Comparison of ENCODE assay signal across 1 cellular context in the genomic region with DNA sequence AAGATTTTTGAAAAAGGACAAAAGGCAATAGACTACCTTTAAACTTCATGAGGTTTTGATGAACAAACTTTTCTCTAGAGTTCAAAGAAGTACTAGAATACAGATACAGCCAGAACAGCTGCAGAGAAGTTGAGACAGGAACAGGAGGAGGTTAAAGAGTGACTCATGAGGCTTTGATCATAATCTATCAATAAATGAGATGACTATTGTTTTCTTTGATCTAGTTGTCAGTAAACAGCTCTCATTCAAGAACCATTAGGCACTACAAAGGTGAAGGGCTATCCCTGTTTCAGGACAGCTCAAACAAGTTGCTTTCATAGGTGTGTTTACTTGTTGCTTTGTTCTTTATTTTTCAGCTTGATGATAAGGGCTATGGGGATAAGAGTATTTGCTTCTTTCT.
TF ChIP-seq lines count a peak whose summit lies in the region.

No MANE protein-coding gene starts in this region.

TF ChIP-seq in HepG2, 621 proteins besides CTCF, POLR2A, EP300 and RAD21 (continued from another document and continues in another):
- TF ChIP-seq NFKB2 (CRISPR knock-in tag; IDR thresholded peaks at IDR 0.05; ENCODE audit: borderline replicate concordance) (no peak), BRCA1 (CRISPR knock-in tag; IDR thresholded peaks at IDR 0.05) (no peak), ZFP36L2 (CRISPR knock-in tag; IDR thresholded peaks at IDR 0.05) (no peak), KAT8 (CRISPR knock-in tag; IDR thresholded peaks at IDR 0.05) (peak; percentile 67), PITX1 (CRISPR knock-in tag; IDR thresholded peaks at IDR 0.05) (peak; percentile 86), NAIF1 (CRISPR knock-in tag; IDR thresholded peaks at IDR 0.05; ENCODE audit: borderline replicate concordance) (no peak), ZNF607 (CRISPR knock-in tag; IDR thresholded peaks at IDR 0.05; ENCODE audit: borderline replicate concordance) (no peak), ZXDC (CRISPR knock-in tag; IDR thresholded peaks at IDR 0.05) (no peak), ZFX (CRISPR knock-in tag; IDR thresholded peaks at IDR 0.05; ENCODE audit: low read depth) (no peak), MXD4 (CRISPR knock-in tag; IDR thresholded peaks at IDR 0.05) (0 out of 2 replicates have a peak, but pooled peaks have one; percentile 56), EED (CRISPR knock-in tag; IDR thresholded peaks at IDR 0.05) (no peak), TBX3 (IDR thresholded peaks at IDR 0.05; ENCODE audit: borderline replicate concordance) (peak; percentile 96), ZNF569 (CRISPR knock-in tag; IDR thresholded peaks at IDR 0.05; ENCODE audit: borderline replicate concordance) (no peak), BCL6 (CRISPR knock-in tag; IDR thresholded peaks at IDR 0.05) (peak; percentile 94), NCOR1 (IDR thresholded peaks at IDR 0.05; ENCODE audit: borderline replicate concordance, low read length) (peak; percentile 71; the same call in 1 of the 2 replicates), ZNF354B (CRISPR knock-in tag; IDR thresholded peaks at IDR 0.05) (no peak), HES4 (CRISPR knock-in tag; IDR thresholded peaks at IDR 0.05; ENCODE audit: borderline replicate concordance) (no peak), ZNF317 (CRISPR knock-in tag; IDR thresholded peaks at IDR 0.05) (no peak), ZFP82 (CRISPR knock-in tag; IDR thresholded peaks at IDR 0.05; ENCODE audit: borderline replicate concordance) (no peak), MTF2 (CRISPR knock-in tag; IDR thresholded peaks at IDR 0.05; ENCODE audit: borderline replicate concordance) (no peak), FOXK1 (CRISPR knock-in tag; IDR thresholded peaks at IDR 0.05; ENCODE audit: borderline replicate concordance, low read depth) (peak; percentile 67; the same call in 1 of the 2 replicates), BRD4 (CRISPR knock-in tag; IDR thresholded peaks at IDR 0.05) (no peak), ZNF546 (CRISPR knock-in tag; conservative IDR thresholded peaks at IDR 0.05) (no peak), ZNF580 (CRISPR knock-in tag; IDR thresholded peaks at IDR 0.05; ENCODE audit: borderline replicate concordance, low read depth) (no peak), TBX2 (CRISPR knock-in tag; IDR thresholded peaks at IDR 0.05; ENCODE audit: borderline replicate concordance) (peak; percentile 91), IRF2 (CRISPR knock-in tag; IDR thresholded peaks at IDR 0.05) (peak; percentile 39; the same call in 1 of the 2 replicates), RBFOX2 (IDR thresholded peaks at IDR 0.05; ENCODE audit: low read depth, low read length) (peak; percentile 30; the same call in 1 of the 2 replicates), ZNF7 (CRISPR knock-in tag; IDR thresholded peaks at IDR 0.05) (no peak), NR3C1 (CRISPR knock-in tag; IDR thresholded peaks at IDR 0.05) (no peak), ZFY (CRISPR knock-in tag; IDR thresholded peaks at IDR 0.05) (no peak), ZNF747 (CRISPR knock-in tag; IDR thresholded peaks at IDR 0.05; ENCODE audit: borderline replicate concordance) (no peak), JDP2 (CRISPR knock-in tag; IDR thresholded peaks at IDR 0.05; ENCODE audit: borderline replicate concordance) (no peak), ZSCAN25 (CRISPR knock-in tag; IDR thresholded peaks at IDR 0.05) (no peak), CEBPG (CRISPR knock-in tag; IDR thresholded peaks at IDR 0.05) (peak; percentile 20; the same call in 1 of the 2 replicates), SIX1 (CRISPR knock-in tag; IDR thresholded peaks at IDR 0.05; ENCODE audit: borderline replicate concordance) (peak; percentile 75; the same call in 1 of the 2 replicates), KDM3A (CRISPR knock-in tag; IDR thresholded peaks at IDR 0.05; ENCODE audit: low read depth) (no peak), BORCS8-MEF2B (CRISPR knock-in tag; IDR thresholded peaks at IDR 0.05) (no peak)
- TF ChIP-seq, protein P1, sequence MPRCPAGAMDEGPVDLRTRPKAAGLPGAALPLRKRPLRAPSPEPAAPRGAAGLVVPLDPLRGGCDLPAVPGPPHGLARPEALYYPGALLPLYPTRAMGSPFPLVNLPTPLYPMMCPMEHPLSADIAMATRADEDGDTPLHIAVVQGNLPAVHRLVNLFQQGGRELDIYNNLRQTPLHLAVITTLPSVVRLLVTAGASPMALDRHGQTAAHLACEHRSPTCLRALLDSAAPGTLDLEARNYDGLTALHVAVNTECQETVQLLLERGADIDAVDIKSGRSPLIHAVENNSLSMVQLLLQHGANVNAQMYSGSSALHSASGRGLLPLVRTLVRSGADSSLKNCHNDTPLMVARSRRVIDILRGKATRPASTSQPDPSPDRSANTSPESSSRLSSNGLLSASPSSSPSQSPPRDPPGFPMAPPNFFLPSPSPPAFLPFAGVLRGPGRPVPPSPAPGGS (CRISPR knock-in tag; IDR thresholded peaks at IDR 0.05): peak; percentile 72; the same call in 1 of the 2 replicates
- TF ChIP-seq, protein P2, sequence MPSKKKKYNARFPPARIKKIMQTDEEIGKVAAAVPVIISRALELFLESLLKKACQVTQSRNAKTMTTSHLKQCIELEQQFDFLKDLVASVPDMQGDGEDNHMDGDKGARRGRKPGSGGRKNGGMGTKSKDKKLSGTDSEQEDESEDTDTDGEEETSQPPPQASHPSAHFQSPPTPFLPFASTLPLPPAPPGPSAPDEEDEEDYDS (CRISPR knock-in tag; IDR thresholded peaks at IDR 0.05): no peak
- TF ChIP-seq, protein P3, sequence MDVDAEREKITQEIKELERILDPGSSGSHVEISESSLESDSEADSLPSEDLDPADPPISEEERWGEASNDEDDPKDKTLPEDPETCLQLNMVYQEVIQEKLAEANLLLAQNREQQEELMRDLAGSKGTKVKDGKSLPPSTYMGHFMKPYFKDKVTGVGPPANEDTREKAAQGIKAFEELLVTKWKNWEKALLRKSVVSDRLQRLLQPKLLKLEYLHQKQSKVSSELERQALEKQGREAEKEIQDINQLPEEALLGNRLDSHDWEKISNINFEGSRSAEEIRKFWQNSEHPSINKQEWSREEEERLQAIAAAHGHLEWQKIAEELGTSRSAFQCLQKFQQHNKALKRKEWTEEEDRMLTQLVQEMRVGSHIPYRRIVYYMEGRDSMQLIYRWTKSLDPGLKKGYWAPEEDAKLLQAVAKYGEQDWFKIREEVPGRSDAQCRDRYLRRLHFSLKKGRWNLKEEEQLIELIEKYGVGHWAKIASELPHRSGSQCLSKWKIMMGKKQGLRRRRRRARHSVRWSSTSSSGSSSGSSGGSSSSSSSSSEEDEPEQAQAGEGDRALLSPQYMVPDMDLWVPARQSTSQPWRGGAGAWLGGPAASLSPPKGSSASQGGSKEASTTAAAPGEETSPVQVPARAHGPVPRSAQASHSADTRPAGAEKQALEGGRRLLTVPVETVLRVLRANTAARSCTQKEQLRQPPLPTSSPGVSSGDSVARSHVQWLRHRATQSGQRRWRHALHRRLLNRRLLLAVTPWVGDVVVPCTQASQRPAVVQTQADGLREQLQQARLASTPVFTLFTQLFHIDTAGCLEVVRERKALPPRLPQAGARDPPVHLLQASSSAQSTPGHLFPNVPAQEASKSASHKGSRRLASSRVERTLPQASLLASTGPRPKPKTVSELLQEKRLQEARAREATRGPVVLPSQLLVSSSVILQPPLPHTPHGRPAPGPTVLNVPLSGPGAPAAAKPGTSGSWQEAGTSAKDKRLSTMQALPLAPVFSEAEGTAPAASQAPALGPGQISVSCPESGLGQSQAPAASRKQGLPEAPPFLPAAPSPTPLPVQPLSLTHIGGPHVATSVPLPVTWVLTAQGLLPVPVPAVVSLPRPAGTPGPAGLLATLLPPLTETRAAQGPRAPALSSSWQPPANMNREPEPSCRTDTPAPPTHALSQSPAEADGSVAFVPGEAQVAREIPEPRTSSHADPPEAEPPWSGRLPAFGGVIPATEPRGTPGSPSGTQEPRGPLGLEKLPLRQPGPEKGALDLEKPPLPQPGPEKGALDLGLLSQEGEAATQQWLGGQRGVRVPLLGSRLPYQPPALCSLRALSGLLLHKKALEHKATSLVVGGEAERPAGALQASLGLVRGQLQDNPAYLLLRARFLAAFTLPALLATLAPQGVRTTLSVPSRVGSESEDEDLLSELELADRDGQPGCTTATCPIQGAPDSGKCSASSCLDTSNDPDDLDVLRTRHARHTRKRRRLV (CRISPR knock-in tag; IDR thresholded peaks at IDR 0.05): no peak
- TF ChIP-seq, protein P4, sequence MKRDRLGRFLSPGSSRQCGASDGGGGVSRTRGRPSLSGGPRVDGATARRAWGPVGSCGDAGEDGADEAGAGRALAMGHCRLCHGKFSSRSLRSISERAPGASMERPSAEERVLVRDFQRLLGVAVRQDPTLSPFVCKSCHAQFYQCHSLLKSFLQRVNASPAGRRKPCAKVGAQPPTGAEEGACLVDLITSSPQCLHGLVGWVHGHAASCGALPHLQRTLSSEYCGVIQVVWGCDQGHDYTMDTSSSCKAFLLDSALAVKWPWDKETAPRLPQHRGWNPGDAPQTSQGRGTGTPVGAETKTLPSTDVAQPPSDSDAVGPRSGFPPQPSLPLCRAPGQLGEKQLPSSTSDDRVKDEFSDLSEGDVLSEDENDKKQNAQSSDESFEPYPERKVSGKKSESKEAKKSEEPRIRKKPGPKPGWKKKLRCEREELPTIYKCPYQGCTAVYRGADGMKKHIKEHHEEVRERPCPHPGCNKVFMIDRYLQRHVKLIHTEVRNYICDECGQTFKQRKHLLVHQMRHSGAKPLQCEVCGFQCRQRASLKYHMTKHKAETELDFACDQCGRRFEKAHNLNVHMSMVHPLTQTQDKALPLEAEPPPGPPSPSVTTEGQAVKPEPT (CRISPR knock-in tag; IDR thresholded peaks at IDR 0.05; ENCODE audit: low read depth): no peak
- TF ChIP-seq, protein P5, sequence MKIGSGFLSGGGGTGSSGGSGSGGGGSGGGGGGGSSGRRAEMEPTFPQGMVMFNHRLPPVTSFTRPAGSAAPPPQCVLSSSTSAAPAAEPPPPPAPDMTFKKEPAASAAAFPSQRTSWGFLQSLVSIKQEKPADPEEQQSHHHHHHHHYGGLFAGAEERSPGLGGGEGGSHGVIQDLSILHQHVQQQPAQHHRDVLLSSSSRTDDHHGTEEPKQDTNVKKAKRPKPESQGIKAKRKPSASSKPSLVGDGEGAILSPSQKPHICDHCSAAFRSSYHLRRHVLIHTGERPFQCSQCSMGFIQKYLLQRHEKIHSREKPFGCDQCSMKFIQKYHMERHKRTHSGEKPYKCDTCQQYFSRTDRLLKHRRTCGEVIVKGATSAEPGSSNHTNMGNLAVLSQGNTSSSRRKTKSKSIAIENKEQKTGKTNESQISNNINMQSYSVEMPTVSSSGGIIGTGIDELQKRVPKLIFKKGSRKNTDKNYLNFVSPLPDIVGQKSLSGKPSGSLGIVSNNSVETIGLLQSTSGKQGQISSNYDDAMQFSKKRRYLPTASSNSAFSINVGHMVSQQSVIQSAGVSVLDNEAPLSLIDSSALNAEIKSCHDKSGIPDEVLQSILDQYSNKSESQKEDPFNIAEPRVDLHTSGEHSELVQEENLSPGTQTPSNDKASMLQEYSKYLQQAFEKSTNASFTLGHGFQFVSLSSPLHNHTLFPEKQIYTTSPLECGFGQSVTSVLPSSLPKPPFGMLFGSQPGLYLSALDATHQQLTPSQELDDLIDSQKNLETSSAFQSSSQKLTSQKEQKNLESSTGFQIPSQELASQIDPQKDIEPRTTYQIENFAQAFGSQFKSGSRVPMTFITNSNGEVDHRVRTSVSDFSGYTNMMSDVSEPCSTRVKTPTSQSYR (CRISPR knock-in tag; IDR thresholded peaks at IDR 0.05; ENCODE audit: borderline replicate concordance): peak; percentile 28; the same call in 1 of the 2 replicates
- TF ChIP-seq, protein P6, sequence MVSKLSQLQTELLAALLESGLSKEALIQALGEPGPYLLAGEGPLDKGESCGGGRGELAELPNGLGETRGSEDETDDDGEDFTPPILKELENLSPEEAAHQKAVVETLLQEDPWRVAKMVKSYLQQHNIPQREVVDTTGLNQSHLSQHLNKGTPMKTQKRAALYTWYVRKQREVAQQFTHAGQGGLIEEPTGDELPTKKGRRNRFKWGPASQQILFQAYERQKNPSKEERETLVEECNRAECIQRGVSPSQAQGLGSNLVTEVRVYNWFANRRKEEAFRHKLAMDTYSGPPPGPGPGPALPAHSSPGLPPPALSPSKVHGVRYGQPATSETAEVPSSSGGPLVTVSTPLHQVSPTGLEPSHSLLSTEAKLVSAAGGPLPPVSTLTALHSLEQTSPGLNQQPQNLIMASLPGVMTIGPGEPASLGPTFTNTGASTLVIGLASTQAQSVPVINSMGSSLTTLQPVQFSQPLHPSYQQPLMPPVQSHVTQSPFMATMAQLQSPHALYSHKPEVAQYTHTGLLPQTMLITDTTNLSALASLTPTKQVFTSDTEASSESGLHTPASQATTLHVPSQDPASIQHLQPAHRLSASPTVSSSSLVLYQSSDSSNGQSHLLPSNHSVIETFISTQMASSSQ (IDR thresholded peaks at IDR 0.05; ENCODE audit: low read depth): peak; percentile 88
- TF ChIP-seq, protein P6 (CRISPR knock-in tag; IDR thresholded peaks at IDR 0.05; ENCODE audit: borderline replicate concordance): peak; percentile 86; the same call in 1 of the 2 replicates
